10 cellular contexts compared by ENCODE assay signal in genomic region chr19:48741222-48741999, GRCh38. TPM values are rescaled to one million over a fixed set of nuclear protein-coding genes. Genes with fewer than 3 reads are reported as not detected.
DNase-seq lines count a peak whose midpoint lies in the region; ATAC-seq and TF ChIP-seq lines count a peak whose summit lies in the region.
"Had no signal": no experiment of that assay in that cellular context is flagged by ENCODE, and none has a peak within 500 bp of the region (broad histone marks: within the 10 kb centered on the region; RNA-seq: fewer than 3 reads in every experiment).

No MANE protein-coding gene starts in this region.

- no peaks in the 10 kb centered on the region for H3K79me2 ChIP-seq in SK-N-SH (ENCODE audit: insufficient read depth)

- H3K36me3 ChIP-seq in SK-N-SH (replicated peaks in 1 of 2; ENCODE audit: control insufficient read depth in 1 of 2, insufficient read depth in 2 of 2, low read length in 1 of 2) (no peaks in the 10 kb centered on the region), WERI-Rb-1 (no peaks in the 10 kb centered on the region)

- H3K4me2 ChIP-seq in SK-N-SH = no peak overlapping the region

- H3K9me3 ChIP-seq in SK-N-SH (no peaks in the 10 kb centered on the region), WERI-Rb-1 (ENCODE audit: severe bottlenecking) (no peaks in the 10 kb centered on the region), right cardiac atrium (ENCODE audit: control insufficient read depth, low read length) (no peaks in the 10 kb centered on the region)

- DNase-seq in SK-N-SH (peak; percentile 81), WERI-Rb-1 (peak; percentile 38), right cardiac atrium (peak; percentile 76 to 87 (median 82)), inferior parietal cortex (ENCODE audit: extremely low spot score) (no peak), occipital lobe (lab: John Stamatoyannopoulos, UW) (no peak)
- DNase-seq in stimulated activated naive CD8-positive, alpha-beta T cell treated with anti-CD3 and anti-CD28 coated beads, Interleukin-15, amount 100 ng/mL, for 72 hours = peak; percentile 49 to 58

- H3F3A ChIP-seq in SK-N-SH (replicated peaks; ENCODE audit: insufficient read depth) = peaks cover 7% of the 10 kb centered on the region

- intact Hi-C loops in right cardiac atrium (cut with DNase I) = no loop called here

- H3K9me2 ChIP-seq in SK-N-SH = no peaks in the 10 kb centered on the region

- ATAC-seq in SK-N-SH treated with all-trans-retinoic acid at 6 μM for 48 hours = no peak
- ATAC-seq in right cardiac atrium = peak; percentile 36 to 71
- ATAC-seq in stimulated activated naive CD8-positive, alpha-beta T cell treated with anti-CD3 and anti-CD28 coated beads, Interleukin-15, amount 100 ng/mL, for 72 hours = no peak
- ATAC-seq in GM21576 (IDR thresholded peaks at IDR 0.05; ENCODE audit: unreplicated experiment) = no peak

- peak overlapping the region in 1 of 2 donors; percentile 18 for H3K4me3 Mint-ChIP-seq in stimulated activated naive CD8-positive, alpha-beta T cell treated with anti-CD3 and anti-CD28 coated beads, Interleukin-15, amount 100 ng/mL, for 72 hours

- no peaks in the 10 kb centered on the region for H4K20me1 ChIP-seq in SK-N-SH (ENCODE audit: insufficient read depth)

- H3K4me1 ChIP-seq in SK-N-SH (ENCODE audit: control insufficient read depth in 1 of 2, insufficient read depth in 2 of 2, low read depth in 1 of 2, low read length in 1 of 2) (peaks cover 0 to 16% of the 10 kb centered on the region in 2 experiments; a peak in 1 of 4 replicates), right cardiac atrium (ENCODE audit: control insufficient read depth, insufficient read depth, low read length) (no peaks in the 10 kb centered on the region)

- CTCF ChIA-PET in SK-N-SH (lab: Yijun Ruan, JAX) = interaction anchor here (0.6 kb wide), 1 partner anchor 160 kb away, joined by 3 read pairs; no protein-coding TSS in a partner anchor

- TF ChIP-seq CTCF in SK-N-SH (IDR thresholded peaks at IDR 0.05) (no peak), WERI-Rb-1 (IDR thresholded peaks at IDR 0.05; ENCODE audit: low read depth, low read length) (no peak)

- H3K27ac ChIP-seq in SK-N-SH (ENCODE audit: low read depth in 2 of 2, low read length in 1 of 2) = no peak overlapping the region
- no peak overlapping the region for H3K27ac ChIP-seq in WERI-Rb-1
- H3K27ac ChIP-seq in right cardiac atrium (ENCODE audit: low read length) = peak overlapping the region; percentile 86

- POLR2A ChIA-PET in SK-N-SH (lab: Yijun Ruan, JAX) = no interaction called here

- H3K27me3 ChIP-seq in SK-N-SH (ENCODE audit: insufficient read depth) = no peaks in the 10 kb centered on the region
- H3K27me3 ChIP-seq in WERI-Rb-1 (ENCODE audit: insufficient read depth, low read depth, severe bottlenecking) = peaks cover 2% of the 10 kb centered on the region
- H3K27me3 ChIP-seq in right cardiac atrium (ENCODE audit: control insufficient read depth, insufficient read depth) = no peaks in the 10 kb centered on the region

- no peak overlapping the region for H3K9ac ChIP-seq in SK-N-SH

- H3K4me1 Mint-ChIP-seq in stimulated activated naive CD8-positive, alpha-beta T cell treated with anti-CD3 and anti-CD28 coated beads, Interleukin-15, amount 100 ng/mL, for 72 hours = peaks cover 50% of the 10 kb centered on the region

- TF ChIP-seq RAD21 in SK-N-SH (IDR thresholded peaks at IDR 0.05; ENCODE audit: low read length) = no peak

- H3K9me3 Mint-ChIP-seq in stimulated activated naive CD8-positive, alpha-beta T cell treated with anti-CD3 and anti-CD28 coated beads, Interleukin-15, amount 100 ng/mL, for 72 hours = no peaks in the 10 kb centered on the region

- no peak overlapping the region for H3K4me3 ChIP-seq in SK-N-SH (ENCODE audit: low read depth in 2 of 2, low read length in 1 of 2)
- H3K4me3 ChIP-seq in WERI-Rb-1 (ENCODE audit: low read depth, low read length) = no peak overlapping the region
- peak overlapping the region; percentile 3 for H3K4me3 ChIP-seq in right cardiac atrium (ENCODE audit: low read length)

- WGBS in SK-N-SH (ENCODE audit: low lambda C conversion rate) = 81% methylated on average over 25 of the region's 32 CpGs
- WGBS in right cardiac atrium = 28% methylated on average over 32 of the region's 32 CpGs

- TF ChIP-seq EP300 in SK-N-SH (IDR thresholded peaks at IDR 0.05; ENCODE audit: borderline replicate concordance in 1 of 2, low read depth in 1 of 2, low read length in 1 of 2) = no peak

- no peak overlapping the region for H2AFZ ChIP-seq in SK-N-SH (ENCODE audit: low read depth)

- no peak overlapping the region for H3K27ac Mint-ChIP-seq in stimulated activated naive CD8-positive, alpha-beta T cell treated with anti-CD3 and anti-CD28 coated beads, Interleukin-15, amount 100 ng/mL, for 72 hours

- H3K27me3 Mint-ChIP-seq in stimulated activated naive CD8-positive, alpha-beta T cell treated with anti-CD3 and anti-CD28 coated beads, Interleukin-15, amount 100 ng/mL, for 72 hours = peaks cover 41% of the 10 kb centered on the region

TF ChIP-seq in SK-N-SH, 30 proteins besides CTCF, POLR2A, EP300 and RAD21:
- TF ChIP-seq TCF12 (IDR thresholded peaks at IDR 0.05) (no peak), TEAD4 (IDR thresholded peaks at IDR 0.05; ENCODE audit: borderline replicate concordance, insufficient read depth) (no peak), GATA2 (CRISPR knock-in tag; IDR thresholded peaks at IDR 0.05) (no peak), GABPA (IDR thresholded peaks at IDR 0.05; ENCODE audit: low read depth) (no peak), FOXJ3 (CRISPR knock-in tag; IDR thresholded peaks at IDR 0.05) (no peak), EZH2phosphoT487 (IDR thresholded peaks at IDR 0.05; ENCODE audit: borderline replicate concordance, low read depth) (no peak), SIN3A (IDR thresholded peaks at IDR 0.05; ENCODE audit: borderline replicate concordance, low read depth, low read length) (no peak), SMC3 (IDR thresholded peaks at IDR 0.05; ENCODE audit: low read depth, low read length) (no peak), NRF1 (IDR thresholded peaks at IDR 0.05; ENCODE audit: low read depth, low read length) (no peak), RFX5 (IDR thresholded peaks at IDR 0.05; ENCODE audit: low read length) (no peak)
- TF ChIP-seq, protein P1, sequence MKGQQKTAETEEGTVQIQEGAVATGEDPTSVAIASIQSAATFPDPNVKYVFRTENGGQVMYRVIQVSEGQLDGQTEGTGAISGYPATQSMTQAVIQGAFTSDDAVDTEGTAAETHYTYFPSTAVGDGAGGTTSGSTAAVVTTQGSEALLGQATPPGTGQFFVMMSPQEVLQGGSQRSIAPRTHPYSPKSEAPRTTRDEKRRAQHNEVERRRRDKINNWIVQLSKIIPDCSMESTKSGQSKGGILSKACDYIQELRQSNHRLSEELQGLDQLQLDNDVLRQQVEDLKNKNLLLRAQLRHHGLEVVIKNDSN (IDR thresholded peaks at IDR 0.05; ENCODE audit: borderline replicate concordance, low read depth) = no peak

TF ChIP-seq in SK-N-SH treated with all-trans-retinoic acid at 6 μM for 48 hours, 23 proteins besides CTCF, POLR2A, EP300 and RAD21 (continues in another document):
- TF ChIP-seq, protein P2, sequence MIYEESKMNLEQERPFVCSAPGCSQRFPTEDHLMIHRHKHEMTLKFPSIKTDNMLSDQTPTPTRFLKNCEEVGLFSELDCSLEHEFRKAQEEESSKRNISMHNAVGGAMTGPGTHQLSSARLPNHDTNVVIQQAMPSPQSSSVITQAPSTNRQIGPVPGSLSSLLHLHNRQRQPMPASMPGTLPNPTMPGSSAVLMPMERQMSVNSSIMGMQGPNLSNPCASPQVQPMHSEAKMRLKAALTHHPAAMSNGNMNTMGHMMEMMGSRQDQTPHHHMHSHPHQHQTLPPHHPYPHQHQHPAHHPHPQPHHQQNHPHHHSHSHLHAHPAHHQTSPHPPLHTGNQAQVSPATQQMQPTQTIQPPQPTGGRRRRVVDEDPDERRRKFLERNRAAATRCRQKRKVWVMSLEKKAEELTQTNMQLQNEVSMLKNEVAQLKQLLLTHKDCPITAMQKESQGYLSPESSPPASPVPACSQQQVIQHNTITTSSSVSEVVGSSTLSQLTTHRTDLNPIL (CRISPR knock-in tag; IDR thresholded peaks at IDR 0.05; ENCODE audit: low read depth) = no peak
- TF ChIP-seq CSDC2 (CRISPR knock-in tag; IDR thresholded peaks at IDR 0.05) = no peak
- TF ChIP-seq ZNF8 (CRISPR knock-in tag; IDR thresholded peaks at IDR 0.05) = no peak

RNA-seq across cellular contexts. Expression of gene RASIP1, which starts 1.0 kb away (rescaled TPM):
- polyA plus RNA-seq in SK-N-SH (2012; rRNA removed) (0.36 and 0.41 TPM in 2 replicates), right cardiac atrium (20.4 TPM)
- polyA plus RNA-seq in SK-N-SH (2012; cell fraction: cytosol; rRNA removed) = 0.24 TPM in 2 replicates
- polyA plus RNA-seq in SK-N-SH (2012; cell fraction: nucleus; rRNA removed) = 0.42 and 0.55 TPM in 2 replicates
- total RNA-seq in right cardiac atrium (10 to 100 TPM; 13.8 to 19.6 (median 17.5) TPM), occipital lobe (3.3 TPM)
- total RNA-seq: HT1080 had no signal

RNA-seq across cellular contexts. Expression of gene IZUMO1, which starts 5.3 kb away (rescaled TPM):
- polyA plus RNA-seq in SK-N-SH (2012; rRNA removed) (0.03 TPM in 2 replicates), right cardiac atrium (0.34 TPM)
- polyA plus RNA-seq in SK-N-SH (2012; cell fraction: cytosol; rRNA removed) = 0.01 TPM in 1 of 2 replicates, not detected in the other
- 0.07 TPM in 1 of 2 replicates, not detected in the other for polyA plus RNA-seq in SK-N-SH (2012; cell fraction: nucleus; rRNA removed)
- total RNA-seq in right cardiac atrium (under 1 TPM; 0.18 to 0.54 (median 0.38) TPM), occipital lobe (0.16 TPM)
- total RNA-seq: HT1080, renal cortical epithelial cell had no signal

RNA-seq across cellular contexts. Expression of gene FUT1, which starts 11.0 kb away (rescaled TPM):
- polyA plus RNA-seq in SK-N-SH (2012; rRNA removed) = 0.03 and 0.08 TPM in 2 replicates
- polyA plus RNA-seq in SK-N-SH (2012; cell fraction: cytosol; rRNA removed) = 0.07 and 0.12 TPM in 2 replicates
- polyA plus RNA-seq in SK-N-SH (2012; cell fraction: nucleus; rRNA removed) = 0.04 and 0.07 TPM in 2 replicates
- total RNA-seq in right cardiac atrium = 1 to 10 TPM; 2.2 to 4.0 (median 2.6) TPM
- 3.0 TPM for polyA plus RNA-seq in right cardiac atrium
- total RNA-seq in occipital lobe = 0.47 TPM
- total RNA-seq: HT1080 had no signal

RNA-seq across cellular contexts. Expression of gene FGF21, which starts 13.9 kb away (rescaled TPM):
- polyA plus RNA-seq in SK-N-SH (2012; rRNA removed) (not detected in 2 replicates), right cardiac atrium (not detected)
- polyA plus RNA-seq in SK-N-SH (2012; cell fraction: cytosol; rRNA removed) = not detected in 2 replicates
- polyA plus RNA-seq in SK-N-SH (2012; cell fraction: nucleus; rRNA removed) = not detected in 2 replicates
- total RNA-seq in right cardiac atrium (not detected), occipital lobe (not detected)
- total RNA-seq: HT1080, renal cortical epithelial cell had no signal

RNA-seq across cellular contexts. Expression of gene MAMSTR, which starts 21.9 kb away (rescaled TPM):
- polyA plus RNA-seq in SK-N-SH (2012; rRNA removed) (0.70 and 1.1 TPM in 2 replicates), right cardiac atrium (4.0 TPM)
- polyA plus RNA-seq in SK-N-SH (2012; cell fraction: cytosol; rRNA removed) = 0.33 and 0.63 TPM in 2 replicates
- polyA plus RNA-seq in SK-N-SH (2012; cell fraction: nucleus; rRNA removed) = 3.2 and 3.4 TPM in 2 replicates
- total RNA-seq in right cardiac atrium (1 to 10 TPM; 1.6 to 5.7 (median 3.5) TPM), occipital lobe (0.62 TPM)

Comparison
In these comparisons a context has a peak if more than half of its experiments do, and no peak if none do; other contexts are left out.
1. DNase-seq: peak in SK-N-SH (single experiment), WERI-Rb-1 (single experiment), right cardiac atrium (3 of 3) and stimulated activated naive CD8-positive, alpha-beta T cell treated with anti-CD3 and anti-CD28 coated beads, Interleukin-15, amount 100 ng/mL, for 72 hours (2 of 2); none in inferior parietal cortex (single experiment) and occipital lobe (single experiment).
2. ATAC-seq: peak in right cardiac atrium (2 of 2); none in SK-N-SH treated with all-trans-retinoic acid at 6 μM for 48 hours (single experiment), stimulated activated naive CD8-positive, alpha-beta T cell treated with anti-CD3 and anti-CD28 coated beads, Interleukin-15, amount 100 ng/mL, for 72 hours (single experiment) and GM21576 (single experiment).